In the genomic region with DNA sequence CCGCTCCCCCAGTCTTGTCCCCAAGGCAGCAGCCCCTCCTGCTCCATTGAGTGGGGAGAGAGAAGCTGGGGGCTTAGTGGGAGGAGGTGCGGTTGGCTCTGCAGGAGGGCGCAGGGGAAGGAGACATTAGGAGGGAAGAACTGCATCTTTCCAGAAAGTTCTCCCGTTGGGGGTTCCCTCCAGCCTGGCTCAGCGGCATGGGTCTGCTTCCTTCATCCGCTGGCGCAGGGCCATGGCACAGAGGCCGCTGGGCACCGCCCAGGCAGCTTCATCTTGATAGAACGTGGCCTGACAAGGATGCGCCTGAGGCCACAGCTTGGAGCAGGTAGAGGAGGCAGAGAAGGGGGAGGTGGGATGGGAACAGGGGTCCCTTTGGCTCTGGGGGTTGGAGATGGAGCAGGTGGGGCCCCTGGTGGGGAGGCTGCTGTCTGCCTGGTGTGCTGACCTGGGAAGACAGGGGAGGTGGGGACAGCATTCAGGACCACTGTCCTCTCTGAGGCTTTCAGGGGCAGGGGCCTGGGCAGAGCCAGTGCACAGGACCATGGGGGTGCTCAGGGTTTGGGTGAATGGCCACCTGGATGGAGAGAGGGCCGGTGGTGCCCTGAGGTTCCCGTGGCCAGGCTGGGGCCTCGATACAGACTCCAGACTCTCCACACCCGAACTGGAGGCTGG, we compare ENCODE assay signal across 15 cellular contexts. TPM values are rescaled to one million over a fixed set of nuclear protein-coding genes. Genes with fewer than 3 reads are reported as not detected.
DNase-seq lines count a peak whose midpoint lies in the region; ATAC-seq and TF ChIP-seq lines count a peak whose summit lies in the region.
"Had no signal": no experiment of that assay in that cellular context is flagged by ENCODE, and none has a peak within 500 bp of the region (broad histone marks: within the 10 kb centered on the region; RNA-seq: fewer than 3 reads in every experiment).

No MANE protein-coding gene starts in this region.

- POLR2A ChIA-PET in CD4-positive, alpha-beta T cell (lab: Charles Lee) = no interaction called here

- no peaks in the 10 kb centered on the region for H3K36me3 Mint-ChIP-seq in neural progenitor cell
- H3K36me3 Mint-ChIP-seq in CD4-positive, alpha-beta T cell (ENCODE audit: low read depth) = no peaks in the 10 kb centered on the region
- H3K36me3 Mint-ChIP-seq: CD4-positive, alpha-beta memory T cell had no signal

- no peaks in the 10 kb centered on the region for H3K79me2 ChIP-seq in neural progenitor cell (ENCODE audit: low read depth)

- no peak overlapping the region for H2AFZ ChIP-seq in neural progenitor cell (replicated peaks)
- H2AFZ ChIP-seq: GM23248 had no signal

- H3K9ac ChIP-seq in neural progenitor cell = no peak overlapping the region
- H3K9ac ChIP-seq: GM23248 had no signal

- H3K4me3 ChIP-seq in left ventricle myocardium inferior (no peak overlapping the region), WERI-Rb-1 (ENCODE audit: low read depth, low read length) (no peak overlapping the region), neural progenitor cell (no peak overlapping the region)
- H3K4me3 ChIP-seq: GM23248 had no signal

- no peak overlapping the region for H3K4me2 ChIP-seq in neural progenitor cell

- TF ChIP-seq CTCF in left ventricle myocardium inferior (IDR thresholded peaks at IDR 0.05; ENCODE audit: borderline replicate concordance) = no peak
- TF ChIP-seq CTCF in WERI-Rb-1 (IDR thresholded peaks at IDR 0.05; ENCODE audit: low read depth, low read length) = no peak
- no peak for TF ChIP-seq CTCF in neural progenitor cell (IDR thresholded peaks at IDR 0.05)
- no peak for TF ChIP-seq CTCF in CD4-positive, alpha-beta T cell (IDR thresholded peaks at IDR 0.05)

- no peak overlapping the region for H3K27ac Mint-ChIP-seq in neural progenitor cell
- no peak overlapping the region for H3K27ac Mint-ChIP-seq in CD4-positive, alpha-beta T cell
- H3K27ac Mint-ChIP-seq: B cell; CD4-positive, alpha-beta memory T cell had no signal

- no peaks in the 10 kb centered on the region for H3K9me3 ChIP-seq in left ventricle myocardium inferior (replicated peaks)
- H3K9me3 ChIP-seq in WERI-Rb-1 (ENCODE audit: severe bottlenecking) = no peaks in the 10 kb centered on the region
- no peaks in the 10 kb centered on the region for H3K9me3 ChIP-seq in neural progenitor cell (ENCODE audit: low read depth)
- no peaks in the 10 kb centered on the region for H3K9me3 ChIP-seq in CD4-positive, alpha-beta T cell (ENCODE audit: control insufficient read depth, low read length)

- H3K27me3 ChIP-seq in left ventricle myocardium inferior (ENCODE audit: low read depth) (peaks cover 28% of the 10 kb centered on the region), WERI-Rb-1 (ENCODE audit: insufficient read depth, low read depth, severe bottlenecking) (no peaks in the 10 kb centered on the region), neural progenitor cell (peaks cover 51% of the 10 kb centered on the region)
- peaks cover 6% of the 10 kb centered on the region for H3K27me3 ChIP-seq in CD4-positive, alpha-beta T cell (ENCODE audit: control insufficient read depth, insufficient read depth, low read length)

- peaks cover 62% of the 10 kb centered on the region for H3K4me1 ChIP-seq in left ventricle myocardium inferior
- peaks cover 15% of the 10 kb centered on the region for H3K4me1 ChIP-seq in neural progenitor cell

- H3K36me3 ChIP-seq in left ventricle myocardium inferior (peaks cover 6% of the 10 kb centered on the region), WERI-Rb-1 (no peaks in the 10 kb centered on the region), neural progenitor cell (no peaks in the 10 kb centered on the region)

- H3F3A ChIP-seq in neural progenitor cell (ENCODE audit: low read depth) = peaks cover 2% of the 10 kb centered on the region

- no peak overlapping the region for H3K27ac ChIP-seq in left ventricle myocardium inferior (replicated peaks)
- no peak overlapping the region for H3K27ac ChIP-seq in WERI-Rb-1
- H3K27ac ChIP-seq in neural progenitor cell = no peak overlapping the region
- no peak overlapping the region for H3K27ac ChIP-seq in substantia nigra (ENCODE audit: low read depth, low read length, poor library complexity, severe bottlenecking)
- no peak overlapping the region for H3K27ac ChIP-seq in CD4-positive, alpha-beta T cell (ENCODE audit: low read depth, low read length)
- H3K27ac ChIP-seq: GM23248, HL-60 had no signal

- H3K9me3 Mint-ChIP-seq in neural progenitor cell = no peaks in the 10 kb centered on the region
- H3K9me3 Mint-ChIP-seq in CD4-positive, alpha-beta T cell = no peaks in the 10 kb centered on the region
- H3K9me3 Mint-ChIP-seq: CD4-positive, alpha-beta memory T cell had no signal

- DNase-seq in left ventricle myocardium superior = peak; percentile 28
- no peak for DNase-seq in left ventricle myocardium inferior
- DNase-seq in WERI-Rb-1 = peak; percentile 7
- peak; percentile 1 for DNase-seq in neural progenitor cell (ENCODE audit: low spot score)
- DNase-seq in activated CD4-positive, alpha-beta T cell treated with anti-CD3 and anti-CD28 coated beads, Interleukin-2, amount 50 U/mL, for 1 hour = no peak
- DNase-seq in substantia nigra (lab: John Stamatoyannopoulos, UW) = no peak
- no peak for DNase-seq in CD4-positive, alpha-beta T cell
- DNase-seq: C1 segment of cervical spinal cord, DMS153, DMS79 treated with DMSO at 0.1 percent for 48 hours, EL, GM23248 had no signal

- H4K20me1 ChIP-seq in neural progenitor cell (ENCODE audit: low read depth) = no peaks in the 10 kb centered on the region

- H3K27me3 Mint-ChIP-seq in neural progenitor cell (ENCODE audit: insufficient read depth, low read depth) = peaks cover 8% of the 10 kb centered on the region
- no peaks in the 10 kb centered on the region for H3K27me3 Mint-ChIP-seq in CD4-positive, alpha-beta T cell
- H3K27me3 Mint-ChIP-seq: B cell had no signal

- CTCF ChIA-PET in CD4-positive, alpha-beta T cell (lab: Charles Lee) = no interaction called here

- ATAC-seq in left ventricle myocardium superior = no peak
- ATAC-seq in CD4-positive, alpha-beta T cell (ENCODE audit: poor library complexity) = no peak

- intact Hi-C loops in left ventricle myocardium superior (cut with micrococcal nuclease) (no loop called here), left ventricle myocardium inferior (cut with micrococcal nuclease) (no loop called here)
- intact Hi-C loops in CD4-positive, alpha-beta T cell (cut with DNase I, micrococcal nuclease) = no loop called here

- H3K4me3 Mint-ChIP-seq in neural progenitor cell = no peak overlapping the region
- no peak overlapping the region for H3K4me3 Mint-ChIP-seq in CD4-positive, alpha-beta T cell
- H3K4me3 Mint-ChIP-seq: B cell; CD4-positive, alpha-beta memory T cell had no signal

- H3K4me1 Mint-ChIP-seq in neural progenitor cell = peaks cover 17% of the 10 kb centered on the region
- H3K4me1 Mint-ChIP-seq in CD4-positive, alpha-beta T cell (ENCODE audit: low read depth) = no peaks in the 10 kb centered on the region
- H3K4me1 Mint-ChIP-seq: CD4-positive, alpha-beta memory T cell had no signal

RNA-seq across cellular contexts. Expression of a gene that starts 12.1 kb away (rescaled TPM):
- total RNA-seq in left ventricle myocardium superior (35.5 TPM), left ventricle myocardium inferior (46.7 TPM), neural progenitor cell (ENCODE audit: low replicate concordance) (0.22 TPM in 1 of 2 replicates, not detected in the other)
- not detected for total RNA-seq in CD4-positive, alpha-beta T cell
- total RNA-seq: CD4-positive, alpha-beta memory T cell; GM23248 had no signal

RNA-seq across cellular contexts. Expression of a gene that starts 33.4 kb away (rescaled TPM):
- 0.67 TPM for total RNA-seq in left ventricle myocardium superior
- 0.80 TPM for total RNA-seq in left ventricle myocardium inferior
- not detected in 2 replicates for total RNA-seq in neural progenitor cell (ENCODE audit: low replicate concordance)
- under 1 TPM; 0.25 to 0.75 TPM for total RNA-seq in CD4-positive, alpha-beta T cell
- total RNA-seq: B cell, GM23248 had no signal

RNA-seq across cellular contexts. Expression of a gene that starts 57.0 kb away (rescaled TPM):
- total RNA-seq in left ventricle myocardium superior (307 TPM), left ventricle myocardium inferior (297 TPM), neural progenitor cell (ENCODE audit: low replicate concordance) (48.3 and 76.1 TPM in 2 replicates)
- 10 to 100 TPM; 84.2 to 88.0 TPM for total RNA-seq in CD4-positive, alpha-beta T cell

Comparison
In these comparisons a context has a peak if more than half of its experiments do, and no peak if none do; other contexts are left out.
1. DNase-seq: peak in left ventricle myocardium superior (single experiment), WERI-Rb-1 (single experiment) and neural progenitor cell (single experiment); none in left ventricle myocardium inferior (single experiment), activated CD4-positive, alpha-beta T cell treated with anti-CD3 and anti-CD28 coated beads, Interleukin-2, amount 50 U/mL, for 1 hour (single experiment), substantia nigra (0 of 49) and CD4-positive, alpha-beta T cell (0 of 10).
2. RNA of a gene that starts 12.1 kb away (total RNA-seq): 46.7 TPM in left ventricle myocardium inferior (single experiment) and 35.5 TPM in left ventricle myocardium superior (single experiment); not detected in CD4-positive, alpha-beta T cell and 0.22 TPM in neural progenitor cell; every median in the first group is over 10 times any median in the second.